Comparison of ENCODE assay signal across 8 cellular contexts in genomic region chr10:80029205-80029604, GRCh38. TPM values are rescaled to one million over a fixed set of nuclear protein-coding genes. Genes with fewer than 3 reads are reported as not detected.
DNase-seq lines count a peak whose midpoint lies in the region; ATAC-seq, FAIRE-seq and TF ChIP-seq lines count a peak whose summit lies in the region.
"Not testable (repeated sequence)": the region's sequence is repeated elsewhere in the genome, so short reads cannot be mapped to it uniquely, and the experiment has no call there.

No MANE protein-coding gene starts in this region.

- not testable (repeated sequence) for H3K4me3 Mint-ChIP-seq in activated naive CD4-positive, alpha-beta T cell treated with anti-CD3 and anti-CD28 coated beads for 36 hours; type B pancreatic cell

- TF ChIP-seq CTCF in kidney (IDR thresholded peaks at IDR 0.05; ENCODE audit: borderline replicate concordance, extremely low read depth, insufficient read depth): peak; percentile 2
- peak; percentile 58 for TF ChIP-seq CTCF in type B pancreatic cell (conservative IDR thresholded peaks at IDR 0.05)

- H3K36me3 ChIP-seq in kidney (ENCODE audit: control insufficient read depth in 1 of 2, insufficient read depth in 2 of 2, low read length in 2 of 2): not testable (repeated sequence)

- H3K4me1 Mint-ChIP-seq in activated naive CD4-positive, alpha-beta T cell treated with anti-CD3 and anti-CD28 coated beads for 36 hours (ENCODE audit: low read depth); type B pancreatic cell (ENCODE audit: unreplicated experiment): not testable (repeated sequence)

- DNase-seq in ELR (ENCODE audit: low read depth): peak; percentile 46
- DNase-seq in HT1080 (ENCODE audit: low read depth): peak; percentile 42
- DNase-seq in NCI-H748 (lab: John Stamatoyannopoulos, UW; ENCODE audit: unreplicated experiment): peak; percentile 61
- peak; percentile 18 for DNase-seq in activated naive CD4-positive, alpha-beta T cell treated with anti-CD3 and anti-CD28 coated beads for 36 hours
- not testable (repeated sequence) for DNase-seq in kidney; type B pancreatic cell (ENCODE audit: extremely low spot score, unreplicated experiment)

- ATAC-seq in GM19452 (IDR thresholded peaks at IDR 0.05; ENCODE audit: unreplicated experiment): peak; percentile 97
- peak; percentile 75 for ATAC-seq in HG02610 (IDR thresholded peaks at IDR 0.05; ENCODE audit: unreplicated experiment)

- H3K4me1 ChIP-seq in kidney (ENCODE audit: control insufficient read depth in 1 of 2, insufficient read depth in 1 of 2, low read depth in 1 of 2, low read length in 2 of 2): not testable (repeated sequence)

- CTCF ChIA-PET in activated naive CD4-positive, alpha-beta T cell treated with anti-CD3 and anti-CD28 coated beads for 36 hours (lab: Charles Lee): interaction anchor here (1.0 kb wide), 2 partner anchors 101 to 102 kb away, joined by 3 read pairs; no protein-coding TSS in a partner anchor

- not testable (repeated sequence) for H3K9me3 ChIP-seq in kidney (ENCODE audit: control insufficient read depth in 1 of 2, low read length in 2 of 2)

- H3K27ac ChIP-seq in kidney (ENCODE audit: low read depth in 2 of 2, low read length in 2 of 2): not testable (repeated sequence)

- not testable (repeated sequence) for H3K9me3 Mint-ChIP-seq in activated naive CD4-positive, alpha-beta T cell treated with anti-CD3 and anti-CD28 coated beads for 36 hours; type B pancreatic cell

- FAIRE-seq in kidney (lab: Jason Lieb, UNC): not testable (repeated sequence)

- not testable (repeated sequence) for H3K9ac ChIP-seq in kidney (ENCODE audit: low read length in 2 of 2)

- H3K36me3 Mint-ChIP-seq in activated naive CD4-positive, alpha-beta T cell treated with anti-CD3 and anti-CD28 coated beads for 36 hours (ENCODE audit: low read depth); type B pancreatic cell: not testable (repeated sequence)

- not testable (repeated sequence) for H3K27ac Mint-ChIP-seq in activated naive CD4-positive, alpha-beta T cell treated with anti-CD3 and anti-CD28 coated beads for 36 hours; type B pancreatic cell

- H3K27me3 Mint-ChIP-seq in activated naive CD4-positive, alpha-beta T cell treated with anti-CD3 and anti-CD28 coated beads for 36 hours (ENCODE audit: low read depth); type B pancreatic cell: not testable (repeated sequence)

- not testable (repeated sequence) for H3K4me3 ChIP-seq in kidney (ENCODE audit: low read length in 2 of 2)

- intact Hi-C loops in activated naive CD4-positive, alpha-beta T cell treated with anti-CD3 and anti-CD28 coated beads for 36 hours (cut with micrococcal nuclease); kidney (cut with DNase I): not testable (repeated sequence)

RNA-seq across cellular contexts. Expression of gene TMEM254, which starts 49.3 kb away (rescaled TPM):
- total RNA-seq in HT1080 (2014; rRNA removed; shearing (Covaris generic)): 10.1 and 16.5 TPM in 2 replicates
- 25.3 and 26.4 TPM in 2 replicates for polyA plus RNA-seq in HT1080 (2015; cell fraction: cytosol; rRNA removed)
- 29.8 and 31.7 TPM in 2 replicates for polyA plus RNA-seq in HT1080 (2015; cell fraction: nucleus; rRNA removed)
- total RNA-seq in activated naive CD4-positive, alpha-beta T cell treated with anti-CD3 and anti-CD28 coated beads for 36 hours: 10 to 100 TPM; 16.2 to 16.7 TPM
- 21.1 TPM for total RNA-seq in kidney
- 29.5 TPM for polyA plus RNA-seq in kidney (ENCODE audit: insufficient read depth, low read depth, low replicate concordance)
- total RNA-seq in type B pancreatic cell (ENCODE audit: low replicate concordance): 31.6 and 39.6 TPM in 2 replicates
